In genomic region chr22:31944700-31945477, GRCh38 we compare ENCODE assay signal across 8 cellular contexts.
DNase-seq lines count a peak whose midpoint lies in the region; ATAC-seq lines count a peak whose summit lies in the region.

No MANE protein-coding gene starts in this region.

- H3K9me3 ChIP-seq in iPS-15b (ENCODE audit: control insufficient read depth, insufficient read depth, low read length): no peaks in the 10 kb centered on the region

- H3K4me3 ChIP-seq in iPS-15b (ENCODE audit: low read depth, low read length) (peak overlapping the region; percentile 88), skin epidermis (peak overlapping the region; percentile 71 to 98 (median 88))

- H3K27ac ChIP-seq in angular gyrus (ENCODE audit: low read depth, low read length) (peak overlapping the region; percentile 97), skin epidermis (peak overlapping the region; percentile 79 to 99 (median 95))

- peaks cover 6% of the 10 kb centered on the region for H3K27me3 ChIP-seq in iPS-15b (ENCODE audit: control insufficient read depth, insufficient read depth, low read length)

- peak; percentile 66 for DNase-seq in DMS 273 (lab: John Stamatoyannopoulos, UW; ENCODE audit: unreplicated experiment)
- DNase-seq in DMS 273 treated with DMSO at 0.1 percent for 48 hours (lab: John Stamatoyannopoulos, UW): no peak
- peak; percentile 52 for DNase-seq in OCI-M1 (lab: John Stamatoyannopoulos, UW)
- DNase-seq in midbrain (lab: John Stamatoyannopoulos, UW): no peak

- peaks cover 18% of the 10 kb centered on the region for H3K4me1 ChIP-seq in iPS-15b (ENCODE audit: control insufficient read depth, insufficient read depth, low read length)

- no peaks in the 10 kb centered on the region for H3K36me3 ChIP-seq in iPS-15b (ENCODE audit: control insufficient read depth, insufficient read depth, low read length)

- ATAC-seq in HG02642 (IDR thresholded peaks at IDR 0.05; ENCODE audit: poor library complexity, unreplicated experiment): peak; percentile 23

- peak overlapping the region; percentile 91 for H3K9ac ChIP-seq in iPS-15b (ENCODE audit: low read depth, low read length)

Comparison
In these comparisons a context has a peak if more than half of its experiments do, and no peak if none do; other contexts are left out.
1. DNase-seq: peak in DMS 273 (single experiment) and OCI-M1 (single experiment); none in DMS 273 treated with DMSO at 0.1 percent for 48 hours (single experiment) and midbrain (single experiment).